Comparison of ENCODE assay signal across 30 cellular contexts in genomic region chr1:102772831-102773230, GRCh38.
DNase-seq lines count a peak whose midpoint lies in the region; TF ChIP-seq lines count a peak whose summit lies in the region.
"Had no signal": no experiment of that assay in that cellular context is flagged by ENCODE, and none has a peak within 500 bp of the region (broad histone marks: within the 10 kb centered on the region; RNA-seq: fewer than 3 reads in every experiment).

No MANE protein-coding gene starts in this region.

- no peaks in the 10 kb centered on the region for H3K9me3 Mint-ChIP-seq in type B pancreatic cell
- H3K9me3 Mint-ChIP-seq: activated naive CD8-positive, alpha-beta T cell treated with anti-CD3 and anti-CD28 coated beads, Interleukin-2, amount 50 U/mL, for 24 hours; activated T-cell treated with anti-CD3 and anti-CD28 coated beads, Interleukin-2, amount 50 U/mL, for 72 hours had no signal

- H3K4me1 Mint-ChIP-seq in type B pancreatic cell (ENCODE audit: unreplicated experiment), result no peaks in the 10 kb centered on the region
- H3K4me1 Mint-ChIP-seq: activated naive CD8-positive, alpha-beta T cell treated with anti-CD3 and anti-CD28 coated beads, Interleukin-2, amount 50 U/mL, for 24 hours; IgD-negative memory B cell; naive B cell had no signal

- peak; percentile 2 to 24 for DNase-seq in NCI-H526 (lab: John Stamatoyannopoulos, UW)
- DNase-seq in NCI-H526 treated with DMSO at 0.1 percent for 48 hours (lab: John Stamatoyannopoulos, UW), result no peak
- no peak for DNase-seq in LNCaP clone FGC (ENCODE audit: low read depth)
- DNase-seq in SW480 (ENCODE audit: low spot score), result peak; percentile 2
- DNase-seq in type B pancreatic cell (ENCODE audit: extremely low spot score, unreplicated experiment), result no peak
- DNase-seq in NCI-H1105 treated with DMSO at 0.1 percent for 48 hours (lab: John Stamatoyannopoulos, UW), result no peak
- no peak for DNase-seq in hepatic stellate cell (ENCODE audit: low spot score)
- no peak for DNase-seq in mesenteric fat pad (ENCODE audit: low spot score)
- DNase-seq: activated CD4-positive, alpha-beta T cell treated with anti-CD3 and anti-CD28 coated beads, Interleukin-2, amount 50 U/mL, for 48 hours; activated CD4-positive, CD25-positive, alpha-beta regulatory T cell treated with anti-CD3 and anti-CD28 coated beads, Interleukin-2, amount 50 U/mL, for 72 hours; activated naive CD4-positive, alpha-beta T cell; activated naive CD8-positive, alpha-beta T cell treated with anti-CD3 and anti-CD28 coated beads, Interleukin-2, amount 50 U/mL, for 24 hours; activated T-cell treated with anti-CD3 and anti-CD28 coated beads, Interleukin-2, amount 50 U/mL, for 72 hours; caudate nucleus; CD4-positive, alpha-beta memory T cell; cortex of kidney; effector memory CD4-positive, alpha-beta T cell; EL; erythroblast; left ventricle myocardium inferior; naive B cell; NCI-H1105; NCI-H2029; NCI-H82; right cardiac atrium; stimulated activated CD4-positive, alpha-beta T cell treated with anti-CD3 and anti-CD28 coated beads, Interleukin-1b, Interleukin-23, amount 100 ng/mL, for 48 hours; stimulated activated naive CD4-positive, alpha-beta T cell treated with Interleukin-2 at 50 U/mL for 16 hours; T-helper 2 cell had no signal

- H3K27ac Mint-ChIP-seq in type B pancreatic cell, result no peak overlapping the region
- H3K27ac Mint-ChIP-seq: activated naive CD8-positive, alpha-beta T cell treated with anti-CD3 and anti-CD28 coated beads, Interleukin-2, amount 50 U/mL, for 24 hours; CD4-positive, alpha-beta memory T cell; IgD-negative memory B cell; naive B cell had no signal

- 0 out of 2 replicates have a peak, but pooled peaks have one; percentile 10 for TF ChIP-seq CTCF in LNCaP clone FGC (IDR thresholded peaks at IDR 0.05; ENCODE audit: control insufficient read depth, extremely low read depth, insufficient read depth)
- TF ChIP-seq CTCF in type B pancreatic cell (conservative IDR thresholded peaks at IDR 0.05), result peak; percentile 48

- H3K4me3 Mint-ChIP-seq in type B pancreatic cell, result no peak overlapping the region
- H3K4me3 Mint-ChIP-seq: activated naive CD8-positive, alpha-beta T cell treated with anti-CD3 and anti-CD28 coated beads, Interleukin-2, amount 50 U/mL, for 24 hours; activated T-cell treated with anti-CD3 and anti-CD28 coated beads, Interleukin-2, amount 50 U/mL, for 72 hours; CD4-positive, alpha-beta memory T cell; IgD-negative memory B cell; naive B cell had no signal

- no peaks in the 10 kb centered on the region for H3K36me3 Mint-ChIP-seq in type B pancreatic cell
- H3K36me3 Mint-ChIP-seq: CD4-positive, alpha-beta memory T cell; IgD-negative memory B cell; naive B cell had no signal

- no peak overlapping the region for H3K4me3 ChIP-seq in LNCaP clone FGC (ENCODE audit: low read depth, low read length)
- H3K4me3 ChIP-seq: left ventricle myocardium inferior, suprapubic skin had no signal

- H3K27me3 Mint-ChIP-seq in type B pancreatic cell, result no peaks in the 10 kb centered on the region
- H3K27me3 Mint-ChIP-seq: activated naive CD8-positive, alpha-beta T cell treated with anti-CD3 and anti-CD28 coated beads, Interleukin-2, amount 50 U/mL, for 24 hours; CD4-positive, alpha-beta memory T cell; naive B cell had no signal

Comparison
In these comparisons a context has a peak if more than half of its experiments do, and no peak if none do; other contexts are left out.
1. DNase-seq: peak in NCI-H526 (2 of 2) and SW480 (single experiment); none in NCI-H526 treated with DMSO at 0.1 percent for 48 hours (single experiment), LNCaP clone FGC (single experiment), type B pancreatic cell (single experiment), NCI-H1105 treated with DMSO at 0.1 percent for 48 hours (single experiment), hepatic stellate cell (single experiment) and mesenteric fat pad (single experiment).